In the genomic region with DNA sequence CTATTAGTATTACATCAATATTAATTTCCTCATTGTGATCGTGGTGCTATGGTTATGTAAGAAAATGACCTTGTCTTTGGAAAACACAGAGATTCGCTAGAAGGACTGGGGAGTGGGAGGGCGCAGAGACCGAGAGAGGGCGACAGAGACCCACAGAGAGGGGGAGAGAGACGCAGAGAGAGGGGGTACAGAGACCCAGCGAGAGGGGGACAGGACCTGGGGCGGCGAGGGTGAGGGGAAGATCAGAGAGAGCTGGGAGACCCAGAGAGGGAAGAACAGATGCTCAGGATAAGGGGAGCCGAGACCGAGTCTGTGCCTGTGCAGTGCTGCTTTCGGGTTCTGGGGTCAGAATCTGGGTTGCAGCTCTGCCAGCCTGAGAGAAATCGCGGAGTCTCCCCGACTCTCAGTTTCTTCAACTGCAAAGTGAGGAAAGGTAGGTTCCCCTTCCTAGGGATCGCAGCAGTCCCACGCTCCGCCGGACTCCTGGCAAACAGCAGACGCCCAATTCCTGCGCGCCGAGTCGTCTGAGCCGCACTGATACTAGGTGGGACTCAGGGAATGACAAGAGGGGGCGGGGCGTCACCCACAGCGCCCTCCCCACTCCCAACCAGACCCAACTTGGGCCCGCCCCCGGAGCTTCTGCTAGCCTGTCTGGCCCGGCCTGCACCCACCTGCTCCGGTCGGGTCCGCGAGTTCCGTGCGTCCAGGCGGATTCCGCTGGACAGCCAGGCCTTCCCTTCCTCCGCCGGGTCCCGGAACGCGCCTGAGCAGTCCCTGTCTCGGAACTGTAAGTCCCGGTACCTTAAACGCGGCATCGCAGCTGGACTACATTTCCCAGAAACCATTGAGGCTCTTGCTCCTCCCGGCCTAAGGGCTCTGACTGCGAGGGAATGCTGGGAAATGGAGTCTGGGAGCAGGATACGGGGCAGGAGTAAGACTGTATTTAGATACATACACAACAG, we compare ENCODE assay signal across 8 cellular contexts. TPM values are rescaled to one million over a fixed set of nuclear protein-coding genes. Genes with fewer than 3 reads are reported as not detected.
DNase-seq lines count a peak whose midpoint lies in the region; ATAC-seq and TF ChIP-seq lines count a peak whose summit lies in the region.

No MANE protein-coding gene starts in this region.

- no peaks in the 10 kb centered on the region for H3K36me3 ChIP-seq in Loucy (ENCODE audit: insufficient read depth, low read length)
- H3K36me3 ChIP-seq in subcutaneous abdominal adipose tissue (ENCODE audit: control insufficient read depth in 5 of 5, insufficient read depth in 5 of 5, low read length in 5 of 5): no peaks in the 10 kb centered on the region

- no peak overlapping the region for H3K9ac ChIP-seq in Loucy (ENCODE audit: low read depth, low read length, poor library complexity, severe bottlenecking)
- peak overlapping the region; percentile 64 to 88 (median 81) for H3K9ac ChIP-seq in subcutaneous abdominal adipose tissue (ENCODE audit: low read length in 5 of 5)

- H3K79me2 ChIP-seq in Loucy (ENCODE audit: insufficient read depth, low read length): no peaks in the 10 kb centered on the region

- ATAC-seq in SK-N-SH treated with all-trans-retinoic acid at 6 μM for 48 hours (peak; percentile 97), GM21360 (IDR thresholded peaks at IDR 0.05; ENCODE audit: unreplicated experiment) (no peak)

- TF ChIP-seq CTCF in Loucy (conservative IDR thresholded peaks at IDR 0.05; ENCODE audit: low read length): peak; percentile 71

- no peaks in the 10 kb centered on the region for H3K27me3 ChIP-seq in Loucy (ENCODE audit: insufficient read depth, low read length, poor library complexity, severe bottlenecking)
- peaks cover 0 to 6% (median 2%) of the 10 kb centered on the region in 5 donors for H3K27me3 ChIP-seq in subcutaneous abdominal adipose tissue (ENCODE audit: control insufficient read depth in 5 of 5, insufficient read depth in 4 of 5, low read length in 5 of 5)

- H2AFZ ChIP-seq in Loucy (ENCODE audit: low read length): peak overlapping the region; percentile 93

- no peaks in the 10 kb centered on the region for H3K9me3 ChIP-seq in Loucy (ENCODE audit: insufficient read depth, low read depth, low read length)
- peaks cover 0 to 5% (median 4%) of the 10 kb centered on the region in 5 donors for H3K9me3 ChIP-seq in subcutaneous abdominal adipose tissue (ENCODE audit: control insufficient read depth in 5 of 5, low read length in 5 of 5)

- H3K4me2 ChIP-seq in Loucy (ENCODE audit: low read depth, low read length, poor library complexity, severe bottlenecking): peak overlapping the region; percentile 72

- peak overlapping the region; percentile 63 for H3K27ac ChIP-seq in subcutaneous abdominal adipose tissue (ENCODE audit: low read depth, low read length)

- H3K4me1 ChIP-seq in Loucy (ENCODE audit: insufficient read depth, low read length, poor library complexity, severe bottlenecking) (no peaks in the 10 kb centered on the region), subcutaneous abdominal adipose tissue (ENCODE audit: control insufficient read depth in 5 of 5, insufficient read depth in 5 of 5, low read length in 5 of 5) (peaks cover 0 to 15% (median 8%) of the 10 kb centered on the region in 5 donors)

- H3K27ac Mint-ChIP-seq in activated naive CD4-positive, alpha-beta T cell treated with anti-CD3 and anti-CD28 coated beads, Interleukin-2, amount 50 U/mL, for 24 hours: peak overlapping the region; percentile 62

- H3K4me3 ChIP-seq in Loucy (ENCODE audit: low read length, poor library complexity, severe bottlenecking): peak overlapping the region; percentile 72
- H3K4me3 ChIP-seq in subcutaneous abdominal adipose tissue (ENCODE audit: low read depth in 1 of 5, low read length in 5 of 5): peak overlapping the region; percentile 80 to 91 (median 88)

- DNase-seq in ELR (ENCODE audit: low read depth) (peak; percentile 82), globus pallidus (ENCODE audit: low spot score) (peak; percentile 94), occipital lobe (lab: John Stamatoyannopoulos, UW) (peak; percentile 94)

- no peaks in the 10 kb centered on the region for H3K9me3 Mint-ChIP-seq in activated naive CD4-positive, alpha-beta T cell treated with anti-CD3 and anti-CD28 coated beads, Interleukin-2, amount 50 U/mL, for 24 hours

- H3K4me1 Mint-ChIP-seq in activated naive CD4-positive, alpha-beta T cell treated with anti-CD3 and anti-CD28 coated beads, Interleukin-2, amount 50 U/mL, for 24 hours: peaks cover 6% of the 10 kb centered on the region

- H4K20me1 ChIP-seq in Loucy (ENCODE audit: insufficient read depth, low read length, poor library complexity, severe bottlenecking): no peaks in the 10 kb centered on the region

- H3K9me2 ChIP-seq in Loucy (replicated peaks; ENCODE audit: low read depth, low read length): no peaks in the 10 kb centered on the region

- no peaks in the 10 kb centered on the region for H3F3A ChIP-seq in Loucy (ENCODE audit: low read depth)

- H3K36me3 Mint-ChIP-seq in activated naive CD4-positive, alpha-beta T cell treated with anti-CD3 and anti-CD28 coated beads, Interleukin-2, amount 50 U/mL, for 24 hours: no peaks in the 10 kb centered on the region

- peaks cover 10% of the 10 kb centered on the region for H3K27me3 Mint-ChIP-seq in activated naive CD4-positive, alpha-beta T cell treated with anti-CD3 and anti-CD28 coated beads, Interleukin-2, amount 50 U/mL, for 24 hours

- peak overlapping the region; percentile 85 for H3K4me3 Mint-ChIP-seq in activated naive CD4-positive, alpha-beta T cell treated with anti-CD3 and anti-CD28 coated beads, Interleukin-2, amount 50 U/mL, for 24 hours

TF ChIP-seq in SK-N-SH treated with all-trans-retinoic acid at 6 μM for 48 hours, 23 proteins besides CTCF, POLR2A, EP300 and RAD21:
- TF ChIP-seq, protein P1, sequence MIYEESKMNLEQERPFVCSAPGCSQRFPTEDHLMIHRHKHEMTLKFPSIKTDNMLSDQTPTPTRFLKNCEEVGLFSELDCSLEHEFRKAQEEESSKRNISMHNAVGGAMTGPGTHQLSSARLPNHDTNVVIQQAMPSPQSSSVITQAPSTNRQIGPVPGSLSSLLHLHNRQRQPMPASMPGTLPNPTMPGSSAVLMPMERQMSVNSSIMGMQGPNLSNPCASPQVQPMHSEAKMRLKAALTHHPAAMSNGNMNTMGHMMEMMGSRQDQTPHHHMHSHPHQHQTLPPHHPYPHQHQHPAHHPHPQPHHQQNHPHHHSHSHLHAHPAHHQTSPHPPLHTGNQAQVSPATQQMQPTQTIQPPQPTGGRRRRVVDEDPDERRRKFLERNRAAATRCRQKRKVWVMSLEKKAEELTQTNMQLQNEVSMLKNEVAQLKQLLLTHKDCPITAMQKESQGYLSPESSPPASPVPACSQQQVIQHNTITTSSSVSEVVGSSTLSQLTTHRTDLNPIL (CRISPR knock-in tag; IDR thresholded peaks at IDR 0.05; ENCODE audit: low read depth): no peak
- TF ChIP-seq ZFP3 (CRISPR knock-in tag; IDR thresholded peaks at IDR 0.05) (0 out of 2 replicates have a peak, but pooled peaks have one; percentile 60), ARNTL (CRISPR knock-in tag; IDR thresholded peaks at IDR 0.05; ENCODE audit: borderline replicate concordance, low read depth) (no peak)
TF ChIP-seq in SK-N-SH treated with all-trans-retinoic acid at 6 μM for 48 hours: peak in this region for 1.

RNA-seq across cellular contexts. Expression of gene IZUMO2, which starts 15.3 kb away (rescaled TPM):
- not detected for total RNA-seq in occipital lobe

RNA-seq across cellular contexts. Expression of gene MYH14, which starts 55.7 kb away (rescaled TPM):
- 0.94 TPM for total RNA-seq in occipital lobe
